Comparison of ENCODE assay signal across 8 cellular contexts in the genomic region with DNA sequence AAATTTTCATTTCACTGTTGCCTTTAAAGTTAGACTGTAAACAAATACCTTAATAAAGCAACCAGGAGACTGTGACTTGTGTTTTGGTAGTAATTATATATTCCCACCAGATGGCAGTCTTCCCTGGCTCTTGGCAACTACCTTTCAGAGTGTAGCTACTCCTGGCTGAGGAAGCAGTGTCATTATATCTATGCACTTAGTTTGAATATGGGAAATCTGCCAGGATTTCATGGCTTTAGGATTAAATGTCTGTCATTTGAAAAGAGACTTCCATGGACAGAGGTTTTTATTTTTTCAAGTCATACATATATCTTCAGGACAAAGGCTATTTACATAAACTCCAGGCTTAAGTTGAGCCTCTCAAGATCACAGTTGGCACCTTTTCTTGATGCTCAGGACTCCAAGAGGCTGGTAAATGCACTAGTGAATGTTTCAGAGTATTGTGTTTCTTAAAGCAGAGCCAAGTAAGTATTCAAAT.
DNase-seq lines count a peak whose midpoint lies in the region; ATAC-seq, FAIRE-seq and TF ChIP-seq lines count a peak whose summit lies in the region.

No MANE protein-coding gene starts in this region.

- H3K36me3 ChIP-seq in GM12878 (ENCODE audit: control insufficient read depth in 2 of 2, insufficient read depth in 2 of 2, low read length in 1 of 2) = no peaks in the 10 kb centered on the region

- peak; percentile 89 for FAIRE-seq in GM12878 (lab: Jason Lieb, UNC)

- CTCF ChIA-PET in GM12878 (lab: Yijun Ruan, JAX) = interaction anchor here (0.6 to 3.1 kb wide), 20 partner anchors 9 to 1633 kb away, joined by 3 to 32 read pairs (median 4); no protein-coding TSS in a partner anchor

- ATAC-seq in HG02678 (IDR thresholded peaks at IDR 0.05; ENCODE audit: unreplicated experiment) = peak; percentile 95
- peak; percentile 93 for ATAC-seq in GM12878

- TF ChIP-seq CTCF in GM13977 (IDR thresholded peaks at IDR 0.05; ENCODE audit: extremely low read depth, insufficient read depth, missing control alignments) = peak; percentile 54
- TF ChIP-seq CTCF in GM12878 (IDR thresholded peaks at IDR 0.05 in 2 of 3, conservative IDR thresholded peaks at IDR 0.05 in 1 of 3; ENCODE audit: control insufficient read depth in 2 of 3, extremely low read depth in 1 of 3, insufficient read depth in 1 of 3, low read depth in 3 of 3, low read length in 3 of 3) = peak; percentile 43 to 72 (median 49); a peak in 5 of 6 replicates

- POLR2A ChIA-PET in GM12878 (lab: Charles Lee) = no interaction called here

- intact Hi-C loops in GM12878 (cut with micrococcal nuclease; ENCODE audit: unreplicated experiment) = loop anchor here (1.0 to 10.0 kb wide), 4 partner anchors 591 to 1516 kb away; no protein-coding TSS in a partner anchor

- H2AFZ ChIP-seq in GM12878 (ENCODE audit: control insufficient read depth, low read depth, low read length) = no peak overlapping the region

- DNase-seq in AG08396 (ENCODE audit: low spot score) = peak; percentile 45
- peak; percentile 21 for DNase-seq in GM13977 (ENCODE audit: low spot score)
- peak; percentile 48 for DNase-seq in MV-4-11 (lab: John Stamatoyannopoulos, UW)
- DNase-seq in RPMI8226 = peak; percentile 56
- DNase-seq in GM12878 (ENCODE audit: low read depth, low spot score) = peak; percentile 12
- DNase-seq in iPS DF 19.7 (ENCODE audit: low read depth, low spot score) = peak; percentile 12
- peak; percentile 10 to 34 for DNase-seq in stimulated activated CD4-positive, alpha-beta T cell treated with anti-CD3 and anti-CD28 coated beads, Interleukin-2, amount 100 ng/mL, for 24 hours

- no peak overlapping the region for H3K4me2 ChIP-seq in GM12878 (ENCODE audit: control insufficient read depth, insufficient read depth)

- in situ Hi-C loops in GM13977 (cut with MboI; ENCODE audit: low pct_unique_long_range_greater_than_20kb, low sequenced_read_pairs, unreplicated experiment) (loop anchor here (25.0 kb wide), 1 partner anchor 600 kb away; no protein-coding TSS in a partner anchor), GM12878 (cut with MboI) (loop anchor here (5.0 to 10.0 kb wide), 2 partner anchors 590 to 998 kb away; no protein-coding TSS in a partner anchor)

- H3K27ac ChIP-seq in GM12878 (ENCODE audit: control insufficient read depth, insufficient read depth) = no peak overlapping the region

- peak; percentile 79 for TF ChIP-seq RAD21 in GM12878 (IDR thresholded peaks at IDR 0.05; ENCODE audit: insufficient read depth, low read depth, low read length)

- H4K20me1 ChIP-seq in GM12878 (ENCODE audit: control insufficient read depth, insufficient read depth) = no peaks in the 10 kb centered on the region

- no TSS peak for BruUV-seq in GM12878 (replicated peaks; lab: Mats Ljungman, UMichigan)

- RAD21 ChIA-PET in GM12878 (lab: Charles Lee; ENCODE audit: unreplicated experiment) = interaction anchor here (0.8 to 1.9 kb wide), 5 partner anchors 14 to 1633 kb away, joined by 3 to 15 read pairs (median 5); no protein-coding TSS in a partner anchor

- SMC1A ChIA-PET in GM12878 (lab: Charles Lee; ENCODE audit: uncharacterized antibody, unreplicated experiment) = interaction anchor here (0.8 to 1.4 kb wide), 8 partner anchors 10 to 1633 kb away, joined by 3 to 6 read pairs (median 4); no protein-coding TSS in a partner anchor

- H3K79me2 ChIP-seq in GM12878 (ENCODE audit: control insufficient read depth, insufficient read depth, low read length) = no peaks in the 10 kb centered on the region

- TF ChIP-seq EP300 in GM12878 (IDR thresholded peaks at IDR 0.05; ENCODE audit: borderline replicate concordance in 1 of 2, control insufficient read depth in 1 of 2, low read depth in 2 of 2, low read length in 2 of 2) = no peak

- no peak for TF ChIP-seq POLR2A in GM12878 (IDR thresholded peaks at IDR 0.05; ENCODE audit: low read depth, low read length)

- no peaks in the 10 kb centered on the region for H3K27me3 ChIP-seq in GM12878 (replicated peaks in 1 of 2; ENCODE audit: control insufficient read depth in 2 of 2, insufficient read depth in 2 of 2, low read length in 1 of 2)

- no peaks in the 10 kb centered on the region for H3K9me3 ChIP-seq in GM12878 (replicated peaks; ENCODE audit: control insufficient read depth, insufficient read depth, low read length)

- H3K4me3 ChIP-seq in GM12878 = no peak overlapping the region

- no peak overlapping the region for H3K9ac ChIP-seq in GM12878 (ENCODE audit: control insufficient read depth, insufficient read depth, low read length)

- H3K4me1 ChIP-seq in GM12878 (ENCODE audit: control insufficient read depth, insufficient read depth, low read length) = no peaks in the 10 kb centered on the region

TF ChIP-seq in GM12878, 131 proteins besides CTCF, POLR2A, EP300 and RAD21:
- no peak for TF ChIP-seq FOXM1 (IDR thresholded peaks at IDR 0.05; ENCODE audit: low read depth, low read length)
- peak; percentile 73; the same call in 1 of the 2 replicates for TF ChIP-seq SMC3 (IDR thresholded peaks at IDR 0.05; ENCODE audit: borderline replicate concordance, low read length)
